In the genomic region with DNA sequence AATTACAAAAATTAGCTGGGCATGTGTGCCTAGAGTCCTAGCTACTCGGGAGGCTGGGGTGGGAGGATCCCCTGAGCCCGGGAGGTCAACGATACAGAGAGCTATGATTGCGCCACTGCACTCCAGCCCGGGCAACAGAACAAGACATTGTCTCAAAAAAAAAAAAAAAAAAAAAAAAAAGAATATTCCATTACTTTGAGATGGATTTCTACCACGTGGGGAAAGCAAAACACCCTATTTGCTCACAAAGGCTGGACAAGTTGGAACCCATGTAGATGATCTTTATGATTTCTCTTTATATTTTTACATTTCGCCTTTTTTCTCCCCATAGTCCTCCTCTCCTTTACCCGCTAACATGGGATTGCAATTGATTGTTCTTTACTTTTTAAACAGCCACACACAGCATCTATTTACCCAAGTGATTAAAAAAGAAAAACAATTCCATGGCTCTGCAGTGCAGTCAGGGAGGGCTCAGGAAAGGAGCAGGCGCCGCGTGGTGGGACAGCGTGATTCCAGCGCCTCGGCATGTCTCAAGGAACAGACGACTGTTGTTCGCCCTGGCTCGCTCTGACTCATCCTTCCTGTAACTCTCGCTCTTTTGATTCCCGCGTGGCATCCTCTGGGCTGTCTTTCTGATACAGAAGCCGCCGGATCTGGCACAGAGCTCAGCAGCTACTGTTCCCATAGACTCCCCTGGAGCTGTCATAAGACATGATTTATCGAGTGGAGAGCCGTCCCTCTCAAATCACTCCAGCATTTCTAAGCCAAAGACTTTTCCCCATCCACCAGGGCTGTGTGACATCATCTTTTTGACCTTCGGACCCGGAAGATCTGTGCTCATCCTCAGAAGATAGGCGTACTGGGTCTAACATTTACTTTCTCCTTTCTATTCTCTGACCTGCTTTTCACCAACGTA, we compare ENCODE assay signal across 1 cellular context.
TF ChIP-seq lines count a peak whose summit lies in the region.

No MANE protein-coding gene starts in this region.

TF ChIP-seq in HepG2, 621 proteins besides CTCF, POLR2A, EP300 and RAD21 (continued from another document and continues in another):
- TF ChIP-seq, protein P1, sequence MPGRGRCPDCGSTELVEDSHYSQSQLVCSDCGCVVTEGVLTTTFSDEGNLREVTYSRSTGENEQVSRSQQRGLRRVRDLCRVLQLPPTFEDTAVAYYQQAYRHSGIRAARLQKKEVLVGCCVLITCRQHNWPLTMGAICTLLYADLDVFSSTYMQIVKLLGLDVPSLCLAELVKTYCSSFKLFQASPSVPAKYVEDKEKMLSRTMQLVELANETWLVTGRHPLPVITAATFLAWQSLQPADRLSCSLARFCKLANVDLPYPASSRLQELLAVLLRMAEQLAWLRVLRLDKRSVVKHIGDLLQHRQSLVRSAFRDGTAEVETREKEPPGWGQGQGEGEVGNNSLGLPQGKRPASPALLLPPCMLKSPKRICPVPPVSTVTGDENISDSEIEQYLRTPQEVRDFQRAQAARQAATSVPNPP (CRISPR knock-in tag; IDR thresholded peaks at IDR 0.05) = no peak
- no peak for TF ChIP-seq KMT2B (CRISPR knock-in tag; IDR thresholded peaks at IDR 0.05)
- no peak for TF ChIP-seq PAWR (CRISPR knock-in tag; IDR thresholded peaks at IDR 0.05; ENCODE audit: borderline replicate concordance)
- peak; percentile 56 for TF ChIP-seq HNF4A (CRISPR knock-in tag; IDR thresholded peaks at IDR 0.05)
- TF ChIP-seq, protein P2, sequence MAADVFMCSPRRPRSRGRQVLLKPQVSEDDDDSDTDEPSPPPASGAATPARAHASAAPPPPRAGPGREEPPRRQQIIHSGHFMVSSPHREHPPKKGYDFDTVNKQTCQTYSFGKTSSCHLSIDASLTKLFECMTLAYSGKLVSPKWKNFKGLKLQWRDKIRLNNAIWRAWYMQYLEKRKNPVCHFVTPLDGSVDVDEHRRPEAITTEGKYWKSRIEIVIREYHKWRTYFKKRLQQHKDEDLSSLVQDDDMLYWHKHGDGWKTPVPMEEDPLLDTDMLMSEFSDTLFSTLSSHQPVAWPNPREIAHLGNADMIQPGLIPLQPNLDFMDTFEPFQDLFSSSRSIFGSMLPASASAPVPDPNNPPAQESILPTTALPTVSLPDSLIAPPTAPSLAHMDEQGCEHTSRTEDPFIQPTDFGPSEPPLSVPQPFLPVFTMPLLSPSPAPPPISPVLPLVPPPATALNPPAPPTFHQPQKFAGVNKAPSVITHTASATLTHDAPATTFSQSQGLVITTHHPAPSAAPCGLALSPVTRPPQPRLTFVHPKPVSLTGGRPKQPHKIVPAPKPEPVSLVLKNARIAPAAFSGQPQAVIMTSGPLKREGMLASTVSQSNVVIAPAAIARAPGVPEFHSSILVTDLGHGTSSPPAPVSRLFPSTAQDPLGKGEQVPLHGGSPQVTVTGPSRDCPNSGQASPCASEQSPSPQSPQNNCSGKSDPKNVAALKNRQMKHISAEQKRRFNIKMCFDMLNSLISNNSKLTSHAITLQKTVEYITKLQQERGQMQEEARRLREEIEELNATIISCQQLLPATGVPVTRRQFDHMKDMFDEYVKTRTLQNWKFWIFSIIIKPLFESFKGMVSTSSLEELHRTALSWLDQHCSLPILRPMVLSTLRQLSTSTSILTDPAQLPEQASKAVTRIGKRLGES (CRISPR knock-in tag; IDR thresholded peaks at IDR 0.05; ENCODE audit: borderline replicate concordance) = no peak
- no peak for TF ChIP-seq ZNF460 (CRISPR knock-in tag; IDR thresholded peaks at IDR 0.05; ENCODE audit: borderline replicate concordance)
- TF ChIP-seq GTF2F1 (IDR thresholded peaks at IDR 0.05; ENCODE audit: low read length) = no peak
- peak; percentile 53 for TF ChIP-seq HOXD1 (CRISPR knock-in tag; IDR thresholded peaks at IDR 0.05)
- no peak for TF ChIP-seq SP4 (CRISPR knock-in tag; IDR thresholded peaks at IDR 0.05)
- TF ChIP-seq, protein P3, sequence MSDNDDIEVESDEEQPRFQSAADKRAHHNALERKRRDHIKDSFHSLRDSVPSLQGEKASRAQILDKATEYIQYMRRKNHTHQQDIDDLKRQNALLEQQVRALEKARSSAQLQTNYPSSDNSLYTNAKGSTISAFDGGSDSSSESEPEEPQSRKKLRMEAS (IDR thresholded peaks at IDR 0.05) = peak; percentile 53; the same call in 1 of the 2 replicates
- TF ChIP-seq ZNF552 (CRISPR knock-in tag; IDR thresholded peaks at IDR 0.05; ENCODE audit: borderline replicate concordance) = no peak
- 0 out of 2 replicates have a peak, but pooled peaks have one; percentile 24 for TF ChIP-seq MTA1 (CRISPR knock-in tag; IDR thresholded peaks at IDR 0.05; ENCODE audit: borderline replicate concordance)
- TF ChIP-seq, protein P4, sequence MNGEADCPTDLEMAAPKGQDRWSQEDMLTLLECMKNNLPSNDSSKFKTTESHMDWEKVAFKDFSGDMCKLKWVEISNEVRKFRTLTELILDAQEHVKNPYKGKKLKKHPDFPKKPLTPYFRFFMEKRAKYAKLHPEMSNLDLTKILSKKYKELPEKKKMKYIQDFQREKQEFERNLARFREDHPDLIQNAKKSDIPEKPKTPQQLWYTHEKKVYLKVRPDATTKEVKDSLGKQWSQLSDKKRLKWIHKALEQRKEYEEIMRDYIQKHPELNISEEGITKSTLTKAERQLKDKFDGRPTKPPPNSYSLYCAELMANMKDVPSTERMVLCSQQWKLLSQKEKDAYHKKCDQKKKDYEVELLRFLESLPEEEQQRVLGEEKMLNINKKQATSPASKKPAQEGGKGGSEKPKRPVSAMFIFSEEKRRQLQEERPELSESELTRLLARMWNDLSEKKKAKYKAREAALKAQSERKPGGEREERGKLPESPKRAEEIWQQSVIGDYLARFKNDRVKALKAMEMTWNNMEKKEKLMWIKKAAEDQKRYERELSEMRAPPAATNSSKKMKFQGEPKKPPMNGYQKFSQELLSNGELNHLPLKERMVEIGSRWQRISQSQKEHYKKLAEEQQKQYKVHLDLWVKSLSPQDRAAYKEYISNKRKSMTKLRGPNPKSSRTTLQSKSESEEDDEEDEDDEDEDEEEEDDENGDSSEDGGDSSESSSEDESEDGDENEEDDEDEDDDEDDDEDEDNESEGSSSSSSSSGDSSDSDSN (CRISPR knock-in tag; IDR thresholded peaks at IDR 0.05) = no peak
- TF ChIP-seq, protein P5, sequence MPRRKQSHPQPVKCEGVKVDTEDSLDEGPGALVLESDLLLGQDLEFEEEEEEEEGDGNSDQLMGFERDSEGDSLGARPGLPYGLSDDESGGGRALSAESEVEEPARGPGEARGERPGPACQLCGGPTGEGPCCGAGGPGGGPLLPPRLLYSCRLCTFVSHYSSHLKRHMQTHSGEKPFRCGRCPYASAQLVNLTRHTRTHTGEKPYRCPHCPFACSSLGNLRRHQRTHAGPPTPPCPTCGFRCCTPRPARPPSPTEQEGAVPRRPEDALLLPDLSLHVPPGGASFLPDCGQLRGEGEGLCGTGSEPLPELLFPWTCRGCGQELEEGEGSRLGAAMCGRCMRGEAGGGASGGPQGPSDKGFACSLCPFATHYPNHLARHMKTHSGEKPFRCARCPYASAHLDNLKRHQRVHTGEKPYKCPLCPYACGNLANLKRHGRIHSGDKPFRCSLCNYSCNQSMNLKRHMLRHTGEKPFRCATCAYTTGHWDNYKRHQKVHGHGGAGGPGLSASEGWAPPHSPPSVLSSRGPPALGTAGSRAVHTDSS (CRISPR knock-in tag; conservative IDR thresholded peaks at IDR 0.05) = no peak
- TF ChIP-seq SAFB2 (CRISPR knock-in tag; IDR thresholded peaks at IDR 0.05; ENCODE audit: borderline replicate concordance, low read depth) = no peak
- no peak for TF ChIP-seq NR2F1 (CRISPR knock-in tag; IDR thresholded peaks at IDR 0.05)
- TF ChIP-seq, protein P6, sequence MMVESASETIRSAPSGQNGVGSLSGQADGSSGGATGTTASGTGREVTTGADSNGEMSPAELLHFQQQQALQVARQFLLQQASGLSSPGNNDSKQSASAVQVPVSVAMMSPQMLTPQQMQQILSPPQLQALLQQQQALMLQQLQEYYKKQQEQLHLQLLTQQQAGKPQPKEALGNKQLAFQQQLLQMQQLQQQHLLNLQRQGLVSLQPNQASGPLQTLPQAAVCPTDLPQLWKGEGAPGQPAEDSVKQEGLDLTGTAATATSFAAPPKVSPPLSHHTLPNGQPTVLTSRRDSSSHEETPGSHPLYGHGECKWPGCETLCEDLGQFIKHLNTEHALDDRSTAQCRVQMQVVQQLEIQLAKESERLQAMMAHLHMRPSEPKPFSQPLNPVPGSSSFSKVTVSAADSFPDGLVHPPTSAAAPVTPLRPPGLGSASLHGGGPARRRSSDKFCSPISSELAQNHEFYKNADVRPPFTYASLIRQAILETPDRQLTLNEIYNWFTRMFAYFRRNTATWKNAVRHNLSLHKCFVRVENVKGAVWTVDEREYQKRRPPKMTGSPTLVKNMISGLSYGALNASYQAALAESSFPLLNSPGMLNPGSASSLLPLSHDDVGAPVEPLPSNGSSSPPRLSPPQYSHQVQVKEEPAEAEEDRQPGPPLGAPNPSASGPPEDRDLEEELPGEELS (CRISPR knock-in tag; IDR thresholded peaks at IDR 0.05) = no peak
- TF ChIP-seq ZNF766 (CRISPR knock-in tag; IDR thresholded peaks at IDR 0.05; ENCODE audit: borderline replicate concordance) = no peak
- TF ChIP-seq, protein P7, sequence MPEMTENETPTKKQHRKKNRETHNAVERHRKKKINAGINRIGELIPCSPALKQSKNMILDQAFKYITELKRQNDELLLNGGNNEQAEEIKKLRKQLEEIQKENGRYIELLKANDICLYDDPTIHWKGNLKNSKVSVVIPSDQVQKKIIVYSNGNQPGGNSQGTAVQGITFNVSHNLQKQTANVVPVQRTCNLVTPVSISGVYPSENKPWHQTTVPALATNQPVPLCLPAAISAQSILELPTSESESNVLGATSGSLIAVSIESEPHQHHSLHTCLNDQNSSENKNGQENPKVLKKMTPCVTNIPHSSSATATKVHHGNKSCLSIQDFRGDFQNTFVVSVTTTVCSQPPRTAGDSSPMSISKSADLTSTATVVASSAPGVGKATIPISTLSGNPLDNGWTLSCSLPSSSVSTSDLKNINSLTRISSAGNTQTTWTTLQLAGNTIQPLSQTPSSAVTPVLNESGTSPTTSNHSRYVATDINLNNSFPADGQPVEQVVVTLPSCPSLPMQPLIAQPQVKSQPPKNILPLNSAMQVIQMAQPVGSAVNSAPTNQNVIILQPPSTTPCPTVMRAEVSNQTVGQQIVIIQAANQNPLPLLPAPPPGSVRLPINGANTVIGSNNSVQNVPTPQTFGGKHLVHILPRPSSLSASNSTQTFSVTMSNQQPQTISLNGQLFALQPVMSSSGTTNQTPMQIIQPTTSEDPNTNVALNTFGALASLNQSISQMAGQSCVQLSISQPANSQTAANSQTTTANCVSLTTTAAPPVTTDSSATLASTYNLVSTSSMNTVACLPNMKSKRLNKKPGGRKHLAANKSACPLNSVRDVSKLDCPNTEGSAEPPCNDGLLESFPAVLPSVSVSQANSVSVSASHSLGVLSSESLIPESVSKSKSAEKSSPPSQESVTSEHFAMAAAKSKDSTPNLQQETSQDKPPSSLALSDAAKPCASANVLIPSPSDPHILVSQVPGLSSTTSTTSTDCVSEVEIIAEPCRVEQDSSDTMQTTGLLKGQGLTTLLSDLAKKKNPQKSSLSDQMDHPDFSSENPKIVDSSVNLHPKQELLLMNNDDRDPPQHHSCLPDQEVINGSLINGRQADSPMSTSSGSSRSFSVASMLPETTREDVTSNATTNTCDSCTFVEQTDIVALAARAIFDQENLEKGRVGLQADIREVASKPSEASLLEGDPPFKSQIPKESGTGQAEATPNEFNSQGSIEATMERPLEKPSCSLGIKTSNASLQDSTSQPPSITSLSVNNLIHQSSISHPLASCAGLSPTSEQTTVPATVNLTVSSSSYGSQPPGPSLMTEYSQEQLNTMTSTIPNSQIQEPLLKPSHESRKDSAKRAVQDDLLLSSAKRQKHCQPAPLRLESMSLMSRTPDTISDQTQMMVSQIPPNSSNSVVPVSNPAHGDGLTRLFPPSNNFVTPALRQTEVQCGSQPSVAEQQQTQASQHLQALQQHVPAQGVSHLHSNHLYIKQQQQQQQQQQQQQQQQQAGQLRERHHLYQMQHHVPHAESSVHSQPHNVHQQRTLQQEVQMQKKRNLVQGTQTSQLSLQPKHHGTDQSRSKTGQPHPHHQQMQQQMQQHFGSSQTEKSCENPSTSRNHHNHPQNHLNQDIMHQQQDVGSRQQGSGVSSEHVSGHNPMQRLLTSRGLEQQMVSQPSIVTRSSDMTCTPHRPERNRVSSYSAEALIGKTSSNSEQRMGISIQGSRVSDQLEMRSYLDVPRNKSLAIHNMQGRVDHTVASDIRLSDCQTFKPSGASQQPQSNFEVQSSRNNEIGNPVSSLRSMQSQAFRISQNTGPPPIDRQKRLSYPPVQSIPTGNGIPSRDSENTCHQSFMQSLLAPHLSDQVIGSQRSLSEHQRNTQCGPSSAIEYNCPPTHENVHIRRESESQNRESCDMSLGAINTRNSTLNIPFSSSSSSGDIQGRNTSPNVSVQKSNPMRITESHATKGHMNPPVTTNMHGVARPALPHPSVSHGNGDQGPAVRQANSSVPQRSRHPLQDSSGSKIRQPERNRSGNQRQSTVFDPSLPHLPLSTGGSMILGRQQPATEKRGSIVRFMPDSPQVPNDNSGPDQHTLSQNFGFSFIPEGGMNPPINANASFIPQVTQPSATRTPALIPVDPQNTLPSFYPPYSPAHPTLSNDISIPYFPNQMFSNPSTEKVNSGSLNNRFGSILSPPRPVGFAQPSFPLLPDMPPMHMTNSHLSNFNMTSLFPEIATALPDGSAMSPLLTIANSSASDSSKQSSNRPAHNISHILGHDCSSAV (CRISPR knock-in tag; IDR thresholded peaks at IDR 0.05; ENCODE audit: borderline replicate concordance) = no peak
- no peak for TF ChIP-seq JARID2 (CRISPR knock-in tag; IDR thresholded peaks at IDR 0.05; ENCODE audit: insufficient replicate concordance)
- TF ChIP-seq, protein P8, sequence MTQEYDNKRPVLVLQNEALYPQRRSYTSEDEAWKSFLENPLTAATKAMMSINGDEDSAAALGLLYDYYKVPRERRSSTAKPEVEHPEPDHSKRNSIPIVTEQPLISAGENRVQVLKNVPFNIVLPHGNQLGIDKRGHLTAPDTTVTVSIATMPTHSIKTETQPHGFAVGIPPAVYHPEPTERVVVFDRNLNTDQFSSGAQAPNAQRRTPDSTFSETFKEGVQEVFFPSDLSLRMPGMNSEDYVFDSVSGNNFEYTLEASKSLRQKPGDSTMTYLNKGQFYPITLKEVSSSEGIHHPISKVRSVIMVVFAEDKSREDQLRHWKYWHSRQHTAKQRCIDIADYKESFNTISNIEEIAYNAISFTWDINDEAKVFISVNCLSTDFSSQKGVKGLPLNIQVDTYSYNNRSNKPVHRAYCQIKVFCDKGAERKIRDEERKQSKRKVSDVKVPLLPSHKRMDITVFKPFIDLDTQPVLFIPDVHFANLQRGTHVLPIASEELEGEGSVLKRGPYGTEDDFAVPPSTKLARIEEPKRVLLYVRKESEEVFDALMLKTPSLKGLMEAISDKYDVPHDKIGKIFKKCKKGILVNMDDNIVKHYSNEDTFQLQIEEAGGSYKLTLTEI (CRISPR knock-in tag; conservative IDR thresholded peaks at IDR 0.05) = no peak
- TF ChIP-seq, protein P9, sequence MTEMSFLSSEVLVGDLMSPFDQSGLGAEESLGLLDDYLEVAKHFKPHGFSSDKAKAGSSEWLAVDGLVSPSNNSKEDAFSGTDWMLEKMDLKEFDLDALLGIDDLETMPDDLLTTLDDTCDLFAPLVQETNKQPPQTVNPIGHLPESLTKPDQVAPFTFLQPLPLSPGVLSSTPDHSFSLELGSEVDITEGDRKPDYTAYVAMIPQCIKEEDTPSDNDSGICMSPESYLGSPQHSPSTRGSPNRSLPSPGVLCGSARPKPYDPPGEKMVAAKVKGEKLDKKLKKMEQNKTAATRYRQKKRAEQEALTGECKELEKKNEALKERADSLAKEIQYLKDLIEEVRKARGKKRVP (CRISPR knock-in tag; IDR thresholded peaks at IDR 0.05) = no peak; a peak in 1 of 4 replicates
- peak; percentile 82 for TF ChIP-seq ELF3 (CRISPR knock-in tag; IDR thresholded peaks at IDR 0.05)
- no peak for TF ChIP-seq SOX6 (IDR thresholded peaks at IDR 0.05)
- peak; percentile 39; the same call in 1 of the 2 replicates for TF ChIP-seq SOX6 (CRISPR knock-in tag; IDR thresholded peaks at IDR 0.05)
- no peak for TF ChIP-seq ZNF780A (CRISPR knock-in tag; IDR thresholded peaks at IDR 0.05)
- no peak for TF ChIP-seq JDP2 (CRISPR knock-in tag; IDR thresholded peaks at IDR 0.05; ENCODE audit: borderline replicate concordance)
- no peak for TF ChIP-seq ZNF777 (CRISPR knock-in tag; IDR thresholded peaks at IDR 0.05)
- no peak for TF ChIP-seq TEAD2 (CRISPR knock-in tag; IDR thresholded peaks at IDR 0.05)
- peak; percentile 33; the same call in 1 of the 2 replicates for TF ChIP-seq KDM2A (CRISPR knock-in tag; IDR thresholded peaks at IDR 0.05; ENCODE audit: borderline replicate concordance, low read depth)
